ENCODE assay signal across 15 cellular contexts in genomic region chr14:50937800-50938199, GRCh38.
"Had no signal": no experiment of that assay in that cellular context is flagged by ENCODE, and none has a peak within 500 bp of the region (broad histone marks: within the 10 kb centered on the region; RNA-seq: fewer than 3 reads in every experiment).

No MANE protein-coding gene starts in this region.

- DNase-seq: activated CD4-positive, alpha-beta T cell treated with anti-CD3 and anti-CD28 coated beads for 4 hours; activated CD8-positive, alpha-beta memory T cell treated with anti-CD3 and anti-CD28 coated beads, Interleukin-2, amount 50 U/mL, for 4 hours; activated CD8-positive, alpha-beta T cell treated with anti-CD3 and anti-CD28 coated beads for 36 hours; activated naive CD8-positive, alpha-beta T cell treated with anti-CD3 and anti-CD28 coated beads, Interleukin-2, amount 10 ng/mL, durations not matched to agents 7 days and 5 days; activated T-cell treated with anti-CD3 and anti-CD28 coated beads, Interleukin-2, amount 50 U/mL, for 72 hours; anterior cingulate cortex; gastrocnemius medialis; heart right ventricle; islet precursor cell; left lung; posterior cingulate gyrus; T-helper 1 cell; WERI-Rb-1 had no signal

- H3K27me3 ChIP-seq: gastrocnemius medialis, heart right ventricle, left lung had no signal

- H3K27ac Mint-ChIP-seq: activated CD8-positive, alpha-beta T cell treated with anti-CD3 and anti-CD28 coated beads for 36 hours; activated naive CD8-positive, alpha-beta T cell treated with anti-CD3 and anti-CD28 coated beads, Interleukin-2, amount 10 ng/mL, durations not matched to agents 7 days and 5 days; activated T-cell treated with anti-CD3 and anti-CD28 coated beads, Interleukin-2, amount 50 U/mL, for 72 hours had no signal

- H3K9me3 Mint-ChIP-seq: activated CD8-positive, alpha-beta T cell treated with anti-CD3 and anti-CD28 coated beads for 36 hours; activated naive CD8-positive, alpha-beta T cell treated with anti-CD3 and anti-CD28 coated beads, Interleukin-2, amount 10 ng/mL, durations not matched to agents 7 days and 5 days; activated T-cell treated with anti-CD3 and anti-CD28 coated beads, Interleukin-2, amount 50 U/mL, for 72 hours had no signal

- H3K36me3 ChIP-seq: gastrocnemius medialis, WERI-Rb-1 had no signal

- H3K4me1 ChIP-seq: gastrocnemius medialis had no signal

- FAIRE-seq: endometrium had no signal

- H3K27ac ChIP-seq: gastrocnemius medialis, WERI-Rb-1 had no signal

- H3K4me1 Mint-ChIP-seq: activated naive CD8-positive, alpha-beta T cell treated with anti-CD3 and anti-CD28 coated beads, Interleukin-2, amount 10 ng/mL, durations not matched to agents 7 days and 5 days had no signal

- H3K36me3 Mint-ChIP-seq: activated naive CD8-positive, alpha-beta T cell treated with anti-CD3 and anti-CD28 coated beads, Interleukin-2, amount 10 ng/mL, durations not matched to agents 7 days and 5 days had no signal

- H3K4me3 ChIP-seq: gastrocnemius medialis, heart right ventricle, left lung, skin epidermis had no signal

- H3K9me3 ChIP-seq: gastrocnemius medialis, heart right ventricle, left lung had no signal

- H3K4me3 Mint-ChIP-seq: activated CD8-positive, alpha-beta T cell treated with anti-CD3 and anti-CD28 coated beads for 36 hours; activated naive CD8-positive, alpha-beta T cell treated with anti-CD3 and anti-CD28 coated beads, Interleukin-2, amount 10 ng/mL, durations not matched to agents 7 days and 5 days; activated T-cell treated with anti-CD3 and anti-CD28 coated beads, Interleukin-2, amount 50 U/mL, for 72 hours had no signal
